ENCODE assay signal across 8 cellular contexts in genomic region chr11:13772223-13773046, GRCh38.
DNase-seq lines count a peak whose midpoint lies in the region; ATAC-seq and TF ChIP-seq lines count a peak whose summit lies in the region.

No MANE protein-coding gene starts in this region.

- H4K8ac ChIP-seq in H9 (replicated peaks; ENCODE audit: insufficient read length, low read depth, low read length), result no peak overlapping the region

- no peaks in the 10 kb centered on the region for H3K36me3 Mint-ChIP-seq in H9 (ENCODE audit: insufficient read depth in 1 of 3, low read depth in 3 of 3)

- peaks cover 0 to 6% of the 10 kb centered on the region in 2 experiments; a peak in 2 of 5 replicates for H3K9me3 Mint-ChIP-seq in H9

- H3K4me1 ChIP-seq in heart left ventricle (no peaks in the 10 kb centered on the region), right atrium auricular region (no peaks in the 10 kb centered on the region), H9 (ENCODE audit: insufficient read depth, low read length) (no peaks in the 10 kb centered on the region)

- no peak overlapping the region for H3K14ac ChIP-seq in H9 (ENCODE audit: insufficient read depth, low read length)

- no peak overlapping the region for H3K27ac ChIP-seq in heart left ventricle
- no peak overlapping the region for H3K27ac ChIP-seq in right atrium auricular region
- no peak overlapping the region for H3K27ac ChIP-seq in H9 (ENCODE audit: insufficient read length, low read depth, low read length)

- no peak overlapping the region for H3K56ac ChIP-seq in H9 (ENCODE audit: insufficient read length, low read depth, low read length)

- H3K79me2 ChIP-seq in H9 (ENCODE audit: insufficient read depth, low read length), result no peaks in the 10 kb centered on the region

- H2BK12ac ChIP-seq in H9 (ENCODE audit: insufficient read length, low read depth, low read length), result no peak overlapping the region

- no peak overlapping the region for H3K27ac Mint-ChIP-seq in H9

- H3T11ph ChIP-seq in H9 (ENCODE audit: low read length), result no peak overlapping the region

- H4K5ac ChIP-seq in H9 (ENCODE audit: insufficient read length, low read depth, low read length), result no peak overlapping the region

- no peaks in the 10 kb centered on the region for H3K79me1 ChIP-seq in H9 (ENCODE audit: insufficient read depth, low read depth, low read length, poor library complexity, severe bottlenecking)

- H4K91ac ChIP-seq in H9 (ENCODE audit: insufficient read length, low read depth, low read length), result no peak overlapping the region

- H3K23me2 ChIP-seq in H9 (ENCODE audit: insufficient read length, low read depth, low read length, poor library complexity, severe bottlenecking), result no peaks in the 10 kb centered on the region

- H3K36me3 ChIP-seq in heart left ventricle (no peaks in the 10 kb centered on the region), right atrium auricular region (no peaks in the 10 kb centered on the region)

- no peak overlapping the region for H3K18ac ChIP-seq in H9 (ENCODE audit: insufficient read length, low read depth, low read length)

- no peak overlapping the region for H3K4ac ChIP-seq in H9 (ENCODE audit: low read depth, low read length)

- DNase-seq in heart left ventricle (peak in 1 of 5 donors; percentile 18), right atrium auricular region (ENCODE audit: low spot score) (no peak), H9 (no peak), NCI-H1694 treated with DMSO at 0.1 percent for 48 hours (lab: John Stamatoyannopoulos, UW) (peak; percentile 60), SW 1271 (lab: John Stamatoyannopoulos, UW) (peak; percentile 22 to 51), fibroblast of the conjunctiva (ENCODE audit: low read depth) (peak; percentile 48), renal cortical epithelial cell (ENCODE audit: low read depth) (peak; percentile 80), GOT3 (lab: John Stamatoyannopoulos, UW) (no peak)

- peaks cover 0 to 45% (median 5%) of the 10 kb centered on the region in 9 donors for H3K27me3 ChIP-seq in heart left ventricle
- H3K27me3 ChIP-seq in right atrium auricular region, result no peaks in the 10 kb centered on the region
- no peaks in the 10 kb centered on the region; the same call in 1 of the 2 replicates for H3K27me3 ChIP-seq in H9 (ENCODE audit: insufficient read depth, low read length)

- H3K9me3 ChIP-seq in heart left ventricle (peaks cover 0 to 9% (median 0%) of the 10 kb centered on the region in 12 donors), right atrium auricular region (peaks cover 0 to 7% of the 10 kb centered on the region in 2 donors), H9 (ENCODE audit: control insufficient read depth, low read depth, low read length) (no peaks in the 10 kb centered on the region)

- no peaks in the 10 kb centered on the region; the same call in none of the 2 replicates for H3K27me3 Mint-ChIP-seq in H9 (ENCODE audit: low read depth)

- TF ChIP-seq POLR2A in heart left ventricle (IDR thresholded peaks at IDR 0.05), result no peak

- no peak overlapping the region for H2BK120ac ChIP-seq in H9 (ENCODE audit: low read depth, low read length, poor library complexity, severe bottlenecking)

- ATAC-seq in heart left ventricle, result peak in 2 of 4 donors; percentile 48 to 51

- intact Hi-C loops in heart left ventricle (cut with DNase I), result loop anchor here (1.0 to 10.0 kb wide), 11 partner anchors 182 to 682 kb away; no protein-coding TSS in a partner anchor

- H2BK15ac ChIP-seq in H9 (ENCODE audit: low read depth, low read length), result no peak overlapping the region

- no peak overlapping the region for H3K23ac ChIP-seq in H9 (ENCODE audit: insufficient read length, low read depth, low read length)

- H3K4me1 Mint-ChIP-seq in H9, result peaks cover 20 to 27% of the 10 kb centered on the region in 2 experiments

- H3K9ac ChIP-seq in H9 (ENCODE audit: extremely low read depth, insufficient read length, low read length), result no peak overlapping the region

- no peak overlapping the region for H3K4me2 ChIP-seq in H9 (ENCODE audit: insufficient read depth, insufficient read length, low read length)

- WGBS in heart left ventricle, 4 donors, result 32 to 33% (median 32%) methylated on average over 5 of the region's 5 CpGs
- WGBS in H9 (ENCODE audit: extremely low coverage, insufficient read length, low lambda C conversion rate), result no CpG with 5 or more reads among the region's 5 CpGs

- H4K20me1 ChIP-seq in H9 (ENCODE audit: control insufficient read depth, insufficient read depth, insufficient read length), result no peaks in the 10 kb centered on the region

- H2BK5ac ChIP-seq in H9 (ENCODE audit: insufficient read length, low read length), result no peak overlapping the region

- no peak overlapping the region for H3K4me3 Mint-ChIP-seq in H9

- H2AK5ac ChIP-seq in H9 (ENCODE audit: insufficient read length, low read length), result no peak overlapping the region

- H2AFZ ChIP-seq in H9 (ENCODE audit: low read length), result no peak overlapping the region

- peak; percentile 14 to 60 (median 44) for TF ChIP-seq CTCF in heart left ventricle (IDR thresholded peaks at IDR 0.05)
- TF ChIP-seq CTCF in right atrium auricular region (IDR thresholded peaks at IDR 0.05), result peak in 1 of 2 donors; percentile 57
- peak; percentile 89 for TF ChIP-seq CTCF in H9 (conservative IDR thresholded peaks at IDR 0.05)

- no peak overlapping the region for H3K4me3 ChIP-seq in heart left ventricle
- no peak overlapping the region for H3K4me3 ChIP-seq in right atrium auricular region

- no peak overlapping the region for H2BK20ac ChIP-seq in H9 (ENCODE audit: low read depth, low read length, poor library complexity, severe bottlenecking)

Comparison
In these comparisons a context has a peak if more than half of its experiments do, and no peak if none do; other contexts are left out.
1. DNase-seq: peak in NCI-H1694 treated with DMSO at 0.1 percent for 48 hours (single experiment), SW 1271 (2 of 2), fibroblast of the conjunctiva (single experiment) and renal cortical epithelial cell (single experiment); none in right atrium auricular region (single experiment), H9 (single experiment) and GOT3 (single experiment).